ENCODE assay signal across 8 cellular contexts in the genomic region with DNA sequence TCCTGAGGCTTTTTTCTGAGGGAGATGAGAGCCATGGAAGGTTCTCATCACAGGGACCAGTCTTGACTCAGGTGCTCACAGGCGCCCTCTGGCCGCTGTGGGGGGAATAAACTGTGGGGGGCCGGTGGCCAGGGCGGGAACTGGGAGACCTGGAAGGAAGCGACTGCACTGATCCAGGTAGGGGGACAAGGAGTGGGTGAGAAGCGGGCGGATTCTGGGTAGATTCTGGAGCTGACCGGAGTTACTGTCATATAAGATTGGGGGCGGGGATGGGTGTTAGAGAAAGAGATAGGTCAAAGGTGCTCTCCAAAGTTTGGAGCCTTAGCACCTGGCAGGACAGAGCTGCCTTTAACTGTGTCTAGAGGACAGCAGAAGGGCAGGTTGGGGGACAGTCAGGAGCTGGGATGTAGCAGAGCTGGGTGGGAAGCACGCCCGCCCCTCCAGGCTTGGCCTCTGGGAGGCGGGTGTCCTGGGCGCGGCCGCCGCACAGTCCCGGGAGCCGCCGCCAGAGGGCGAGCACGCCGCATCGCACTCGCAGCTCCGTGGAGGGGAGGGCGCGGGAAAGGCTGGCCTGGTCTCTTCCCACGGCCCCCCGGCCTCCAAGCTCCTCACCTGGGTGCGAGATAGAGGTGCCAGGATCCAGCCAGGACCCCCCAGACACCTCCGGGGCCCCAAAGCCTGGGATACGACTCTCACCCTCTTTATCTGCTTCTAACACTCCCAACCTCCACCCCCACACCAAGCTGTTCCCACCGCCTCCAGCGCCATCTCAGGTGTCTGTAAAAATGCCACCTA. TPM values are rescaled to one million over a fixed set of nuclear protein-coding genes. Genes with fewer than 3 reads are reported as not detected.
DNase-seq lines count a peak whose midpoint lies in the region; ATAC-seq and TF ChIP-seq lines count a peak whose summit lies in the region.

No MANE protein-coding gene starts in this region.

- POLR2A ChIA-PET in AG04450 (lab: Yijun Ruan, JAX) = interaction anchor here (0.7 to 0.9 kb wide), 3 partner anchors 19 to 187 kb away, joined by 3 read pairs; partner anchors contain the start of genes IER2, RAD23A and STX10

- CTCF ChIA-PET in AG04450 (lab: Charles Lee) = interaction anchor here (0.5 to 4.4 kb wide), 76 partner anchors 10 to 979 kb away, joined by 3 to 66 read pairs (median 4); partner anchors contain the start of genes CALR, DNASE2, GADD45GIP1 and IER2

- H3K4me2 ChIP-seq in neural cell (ENCODE audit: low read length) = no peak overlapping the region

- H3K9me2 ChIP-seq in neural cell (ENCODE audit: insufficient read depth, low read length) = no peaks in the 10 kb centered on the region

- no peaks in the 10 kb centered on the region for H3K9me3 Mint-ChIP-seq in activated T-helper 2 cell treated with anti-CD3 and anti-CD28 coated beads, Interferon-gamma antibody, Interleukin-2, Interleukin-4, amounts not matched to agents 10 μg/mL and 5 μg/mL and 100 μg/mL, durations not matched to agents 14 hours and 24 hours and 36 hours
- no peaks in the 10 kb centered on the region for H3K9me3 Mint-ChIP-seq in stimulated activated naive CD8-positive, alpha-beta T cell treated with anti-CD3 and anti-CD28 coated beads, Interleukin-15, Interleukin-2, amounts not matched to agents 100 ng/mL and 50 ng/mL, for 24 hours

- no peaks in the 10 kb centered on the region for H4K20me1 ChIP-seq in neural cell (ENCODE audit: insufficient read depth)

- TF ChIP-seq EP300 in neural cell (conservative IDR thresholded peaks at IDR 0.05; ENCODE audit: poor library complexity, severe bottlenecking) = no peak

- intact Hi-C loops in activated T-helper 2 cell treated with anti-CD3 and anti-CD28 coated beads, Interferon-gamma antibody, Interleukin-2, Interleukin-4, amounts not matched to agents 10 μg/mL and 5 μg/mL and 100 μg/mL, durations not matched to agents 14 hours and 24 hours and 36 hours (cut with micrococcal nuclease) = loop anchor here (1.0 kb wide), 1 partner anchor 80 kb away; no protein-coding TSS in a partner anchor

- H3K9ac ChIP-seq in neural cell (ENCODE audit: low read length) = peak overlapping the region; percentile 39

- peak; percentile 76 for TF ChIP-seq RAD21 in neural cell (conservative IDR thresholded peaks at IDR 0.05)

- peak; percentile 81 for TF ChIP-seq CTCF in AG04450 (IDR thresholded peaks at IDR 0.05; ENCODE audit: low read depth, low read length)
- TF ChIP-seq CTCF in fibroblast of the aortic adventitia (IDR thresholded peaks at IDR 0.05; ENCODE audit: insufficient read depth, low read length) = peak; percentile 87
- peak; percentile 99 for TF ChIP-seq CTCF in neural cell (IDR thresholded peaks at IDR 0.05; ENCODE audit: poor library complexity, severe bottlenecking)

- peak; percentile 69 for ATAC-seq in GM18907 (IDR thresholded peaks at IDR 0.05; ENCODE audit: unreplicated experiment)

- DNase-seq in AG04450 (ENCODE audit: low read depth, low spot score) = no peak
- peak; percentile 67 for DNase-seq in KG1 (lab: John Stamatoyannopoulos, UW)
- DNase-seq in RPMI8226 = peak; percentile 81
- peak; percentile 75 for DNase-seq in activated T-helper 2 cell treated with anti-CD3 and anti-CD28 coated beads, Interferon-gamma antibody, Interleukin-2, Interleukin-4, amounts not matched to agents 10 μg/mL and 5 μg/mL and 100 μg/mL, durations not matched to agents 14 hours and 24 hours and 36 hours (ENCODE audit: low spot score)
- peak; percentile 65 for DNase-seq in fibroblast of the aortic adventitia (ENCODE audit: low read depth)

- peaks cover 3% of the 10 kb centered on the region for H3K27me3 Mint-ChIP-seq in activated T-helper 2 cell treated with anti-CD3 and anti-CD28 coated beads, Interferon-gamma antibody, Interleukin-2, Interleukin-4, amounts not matched to agents 10 μg/mL and 5 μg/mL and 100 μg/mL, durations not matched to agents 14 hours and 24 hours and 36 hours (ENCODE audit: low read depth)
- no peaks in the 10 kb centered on the region for H3K27me3 Mint-ChIP-seq in stimulated activated naive CD8-positive, alpha-beta T cell treated with anti-CD3 and anti-CD28 coated beads, Interleukin-15, Interleukin-2, amounts not matched to agents 100 ng/mL and 50 ng/mL, for 24 hours

- H2AFZ ChIP-seq in neural cell (ENCODE audit: low read depth, low read length) = peak overlapping the region; percentile 51

- H3K79me2 ChIP-seq in neural cell (replicated peaks; ENCODE audit: insufficient read depth, low read length) = no peaks in the 10 kb centered on the region

- peak overlapping the region; percentile 81 for H3K27ac Mint-ChIP-seq in activated T-helper 2 cell treated with anti-CD3 and anti-CD28 coated beads, Interferon-gamma antibody, Interleukin-2, Interleukin-4, amounts not matched to agents 10 μg/mL and 5 μg/mL and 100 μg/mL, durations not matched to agents 14 hours and 24 hours and 36 hours
- peak overlapping the region; percentile 76 for H3K27ac Mint-ChIP-seq in stimulated activated naive CD8-positive, alpha-beta T cell treated with anti-CD3 and anti-CD28 coated beads, Interleukin-15, Interleukin-2, amounts not matched to agents 100 ng/mL and 50 ng/mL, for 24 hours

- H3K27me3 ChIP-seq in AG04450 (ENCODE audit: control insufficient read depth, insufficient read depth, low read length) (no peaks in the 10 kb centered on the region), neural cell (ENCODE audit: insufficient read depth, low read depth, low read length) (no peaks in the 10 kb centered on the region)

- H3K27ac ChIP-seq in AG04450 (ENCODE audit: low read depth, low read length) (no peak overlapping the region), neural cell (ENCODE audit: low read length) (no peak overlapping the region)

- H3F3A ChIP-seq in neural cell (ENCODE audit: insufficient read depth, low read length, poor library complexity, severe bottlenecking) = no peaks in the 10 kb centered on the region

- no peaks in the 10 kb centered on the region for H3K9me3 ChIP-seq in AG04450 (ENCODE audit: control insufficient read depth, insufficient read depth, low read length)
- H3K9me3 ChIP-seq in neural cell (ENCODE audit: low read length) = no peaks in the 10 kb centered on the region

- no peaks in the 10 kb centered on the region for H3K36me3 ChIP-seq in neural cell (ENCODE audit: insufficient read depth, low read length)

- H3K36me3 Mint-ChIP-seq in activated T-helper 2 cell treated with anti-CD3 and anti-CD28 coated beads, Interferon-gamma antibody, Interleukin-2, Interleukin-4, amounts not matched to agents 10 μg/mL and 5 μg/mL and 100 μg/mL, durations not matched to agents 14 hours and 24 hours and 36 hours (ENCODE audit: low read depth) = no peaks in the 10 kb centered on the region
- H3K36me3 Mint-ChIP-seq in stimulated activated naive CD8-positive, alpha-beta T cell treated with anti-CD3 and anti-CD28 coated beads, Interleukin-15, Interleukin-2, amounts not matched to agents 100 ng/mL and 50 ng/mL, for 24 hours (ENCODE audit: low read depth) = no peaks in the 10 kb centered on the region

- H3K4me1 Mint-ChIP-seq in activated T-helper 2 cell treated with anti-CD3 and anti-CD28 coated beads, Interferon-gamma antibody, Interleukin-2, Interleukin-4, amounts not matched to agents 10 μg/mL and 5 μg/mL and 100 μg/mL, durations not matched to agents 14 hours and 24 hours and 36 hours (ENCODE audit: low read depth) = peaks cover 8% of the 10 kb centered on the region
- H3K4me1 Mint-ChIP-seq in stimulated activated naive CD8-positive, alpha-beta T cell treated with anti-CD3 and anti-CD28 coated beads, Interleukin-15, Interleukin-2, amounts not matched to agents 100 ng/mL and 50 ng/mL, for 24 hours (ENCODE audit: low read depth) = peaks cover 15% of the 10 kb centered on the region

- H3K4me3 Mint-ChIP-seq in activated T-helper 2 cell treated with anti-CD3 and anti-CD28 coated beads, Interferon-gamma antibody, Interleukin-2, Interleukin-4, amounts not matched to agents 10 μg/mL and 5 μg/mL and 100 μg/mL, durations not matched to agents 14 hours and 24 hours and 36 hours (ENCODE audit: low read depth) = peak overlapping the region; percentile 84
- H3K4me3 Mint-ChIP-seq in stimulated activated naive CD8-positive, alpha-beta T cell treated with anti-CD3 and anti-CD28 coated beads, Interleukin-15, Interleukin-2, amounts not matched to agents 100 ng/mL and 50 ng/mL, for 24 hours = peak overlapping the region; percentile 80

- H3K4me3 ChIP-seq in AG04450 (ENCODE audit: low read depth, low read length) (peak overlapping the region; percentile 63), fibroblast of the aortic adventitia (ENCODE audit: low read depth, low read length) (peak overlapping the region; percentile 67), neural cell (ENCODE audit: low read length) (peak overlapping the region; percentile 51)

RNA-seq across cellular contexts. Expression of gene DAND5, which starts 4.2 kb away (rescaled TPM):
- polyA plus RNA-seq in AG04450 (2011; rRNA removed) = not detected in 2 replicates
- polyA minus RNA-seq in AG04450 (2011; rRNA and poly(A)+ RNA removed) = not detected in 2 replicates
- total RNA-seq in activated T-helper 2 cell treated with anti-CD3 and anti-CD28 coated beads, Interferon-gamma antibody, Interleukin-2, Interleukin-4, amounts not matched to agents 10 μg/mL and 5 μg/mL and 100 μg/mL, durations not matched to agents 14 hours and 24 hours and 36 hours = 0.16 TPM in 1 of 2 replicates, not detected in the other
- 0.18 TPM in 1 of 2 replicates, not detected in the other for total RNA-seq in fibroblast of the aortic adventitia (ENCODE audit: low replicate concordance)
- not detected in 2 replicates for polyA plus RNA-seq in neural cell
- not detected in 2 replicates for polyA minus RNA-seq in neural cell

RNA-seq across cellular contexts. Expression of gene GADD45GIP1, which starts 8.2 kb away (rescaled TPM):
- 31.6 and 35.1 TPM in 2 replicates for polyA plus RNA-seq in AG04450 (2011; rRNA removed)
- 8.0 and 9.4 TPM in 2 replicates for polyA minus RNA-seq in AG04450 (2011; rRNA and poly(A)+ RNA removed)
- total RNA-seq in activated T-helper 2 cell treated with anti-CD3 and anti-CD28 coated beads, Interferon-gamma antibody, Interleukin-2, Interleukin-4, amounts not matched to agents 10 μg/mL and 5 μg/mL and 100 μg/mL, durations not matched to agents 14 hours and 24 hours and 36 hours = 29.2 and 32.6 TPM in 2 replicates
- 23.0 and 38.8 TPM in 2 replicates for total RNA-seq in fibroblast of the aortic adventitia (ENCODE audit: low replicate concordance)
- polyA plus RNA-seq in neural cell = 18.6 and 21.3 TPM in 2 replicates
- 11.2 and 12.0 TPM in 2 replicates for polyA minus RNA-seq in neural cell

RNA-seq across cellular contexts. Expression of gene RAD23A, which starts 19.6 kb away (rescaled TPM):
- polyA plus RNA-seq in AG04450 (2011; rRNA removed) (36.2 and 41.4 TPM in 2 replicates), neural cell (37.4 and 42.1 TPM in 2 replicates)
- polyA minus RNA-seq in AG04450 (2011; rRNA and poly(A)+ RNA removed) = 34.1 and 41.5 TPM in 2 replicates
- 189 and 196 TPM in 2 replicates for total RNA-seq in activated T-helper 2 cell treated with anti-CD3 and anti-CD28 coated beads, Interferon-gamma antibody, Interleukin-2, Interleukin-4, amounts not matched to agents 10 μg/mL and 5 μg/mL and 100 μg/mL, durations not matched to agents 14 hours and 24 hours and 36 hours
- total RNA-seq in fibroblast of the aortic adventitia (ENCODE audit: low replicate concordance) = 76.8 and 101 TPM in 2 replicates
- polyA minus RNA-seq in neural cell = 19.9 and 22.4 TPM in 2 replicates

RNA-seq across cellular contexts. Expression of gene CALR, which starts 26.8 kb away (rescaled TPM):
- polyA plus RNA-seq in AG04450 (2011; rRNA removed) (1,597 and 1,650 TPM in 2 replicates), neural cell (211 and 242 TPM in 2 replicates)
- 1,727 and 1,897 TPM in 2 replicates for polyA minus RNA-seq in AG04450 (2011; rRNA and poly(A)+ RNA removed)
- 984 and 991 TPM in 2 replicates for total RNA-seq in activated T-helper 2 cell treated with anti-CD3 and anti-CD28 coated beads, Interferon-gamma antibody, Interleukin-2, Interleukin-4, amounts not matched to agents 10 μg/mL and 5 μg/mL and 100 μg/mL, durations not matched to agents 14 hours and 24 hours and 36 hours
- total RNA-seq in fibroblast of the aortic adventitia (ENCODE audit: low replicate concordance) = 1,776 and 3,314 TPM in 2 replicates
- 174 and 179 TPM in 2 replicates for polyA minus RNA-seq in neural cell

RNA-seq across cellular contexts. Expression of gene NFIX, which starts 30.1 kb away (rescaled TPM):
- polyA plus RNA-seq in AG04450 (2011; rRNA removed) (15.1 and 22.3 TPM in 2 replicates), neural cell (not detected in 2 replicates)
- polyA minus RNA-seq in AG04450 (2011; rRNA and poly(A)+ RNA removed) = 32.8 and 33.9 TPM in 2 replicates
- 2.7 and 3.0 TPM in 2 replicates for total RNA-seq in activated T-helper 2 cell treated with anti-CD3 and anti-CD28 coated beads, Interferon-gamma antibody, Interleukin-2, Interleukin-4, amounts not matched to agents 10 μg/mL and 5 μg/mL and 100 μg/mL, durations not matched to agents 14 hours and 24 hours and 36 hours
- total RNA-seq in fibroblast of the aortic adventitia (ENCODE audit: low replicate concordance) = 68.0 and 160 TPM in 2 replicates
- not detected in 2 replicates for polyA minus RNA-seq in neural cell
